25 cellular contexts compared by ENCODE assay signal in genomic region chr15:43126358-43126757, GRCh38. TPM values are rescaled to one million over a fixed set of nuclear protein-coding genes. Genes with fewer than 3 reads are reported as not detected.
DNase-seq lines count a peak whose midpoint lies in the region; ATAC-seq, FAIRE-seq and TF ChIP-seq lines count a peak whose summit lies in the region.
"Had no signal": no experiment of that assay in that cellular context is flagged by ENCODE, and none has a peak within 500 bp of the region (broad histone marks: within the 10 kb centered on the region; RNA-seq: fewer than 3 reads in every experiment).

No MANE protein-coding gene starts in this region.

- ATAC-seq in K562: no peak
- no peak for ATAC-seq in SK-N-SH treated with all-trans-retinoic acid at 6 μM for 48 hours
- ATAC-seq: A549, Panc1 had no signal

- TF ChIP-seq CTCF in 22Rv1 (IDR thresholded peaks at IDR 0.05) (no peak), K562 (IDR thresholded peaks at IDR 0.05 in 2 of 3, conservative IDR thresholded peaks at IDR 0.05 in 1 of 3; ENCODE audit: insufficient read depth in 2 of 3, low read depth in 1 of 3, low read length in 3 of 3) (no peak), adrenal gland (IDR thresholded peaks at IDR 0.05) (no peak)

- CTCF ChIA-PET in K562 (lab: Yijun Ruan, JAX; ENCODE audit: low intra/inter-chr PET ratio): no interaction called here
- CTCF ChIA-PET in CD8-positive, alpha-beta memory T cell (lab: Charles Lee): no interaction called here

- TF ChIP-seq POLR2A in GM12891 (IDR thresholded peaks at IDR 0.05; ENCODE audit: low read depth, low read length) (no peak), K562 (conservative IDR thresholded peaks at IDR 0.05) (no peak), adrenal gland (IDR thresholded peaks at IDR 0.05) (no peak)

- H3K9me3 ChIP-seq in K562 (replicated peaks; ENCODE audit: control insufficient read depth, insufficient read depth, low read depth, low read length): 0 out of 2 replicates have a peak, but pooled peaks cover 3% of the 10 kb centered on the region
- no peaks in the 10 kb centered on the region for H3K9me3 ChIP-seq in CD8-positive, alpha-beta memory T cell (ENCODE audit: low read length)
- no peaks in the 10 kb centered on the region for H3K9me3 ChIP-seq in adrenal gland (replicated peaks in 1 of 3)
- H3K9me3 ChIP-seq: A549, MG63 had no signal

- no peaks in the 10 kb centered on the region for H3K9me1 ChIP-seq in K562 (ENCODE audit: control insufficient read depth, insufficient read depth, low read length)

- H3K27me3 ChIP-seq in K562 (ENCODE audit: control insufficient read depth in 2 of 2, insufficient read depth in 2 of 2, low read length in 2 of 2) (no peaks in the 10 kb centered on the region), adrenal gland (no peaks in the 10 kb centered on the region)
- no peaks in the 10 kb centered on the region for H3K27me3 ChIP-seq in CD8-positive, alpha-beta memory T cell (ENCODE audit: insufficient read depth, low read length, poor library complexity, severe bottlenecking)
- H3K27me3 ChIP-seq: BE2C, MG63, SJCRH30 had no signal

- H3K9ac ChIP-seq in K562 (ENCODE audit: insufficient read depth in 1 of 2, low read depth in 2 of 2, low read length in 2 of 2): no peak overlapping the region

- no peaks in the 10 kb centered on the region for H3K79me2 ChIP-seq in K562 (ENCODE audit: control insufficient read depth, insufficient read depth, low read length)

- TF ChIP-seq EP300 in K562 (IDR thresholded peaks at IDR 0.05; ENCODE audit: low read length): no peak

- peaks cover 5 to 6% of the 10 kb centered on the region in 2 donors for H3K27me3 Mint-ChIP-seq in CD8-positive, alpha-beta memory T cell

- H3K36me3 Mint-ChIP-seq in CD8-positive, alpha-beta memory T cell: peaks cover 0 to 12% (median 1%) of the 10 kb centered on the region in 3 donors

- intact Hi-C loops in K562 (cut with micrococcal nuclease): no loop called here
- intact Hi-C loops in adrenal gland (cut with DNase I): no loop called here

- H3K4me2 ChIP-seq in K562 (ENCODE audit: insufficient read depth, low read length): no peak overlapping the region
- H3K4me2 ChIP-seq: A549 had no signal

- no peak for DNase-seq in GM12891 (ENCODE audit: insufficient read length, low spot score)
- peak; percentile 70 to 90 for DNase-seq in NOMO-1 (lab: John Stamatoyannopoulos, UW; ENCODE audit: unreplicated experiment in 2 of 2)
- DNase-seq in K562 (ENCODE audit: extremely low read depth in 1 of 4, low spot score in 3 of 4): no peak
- no peak for DNase-seq in CD8-positive, alpha-beta memory T cell
- no peak for DNase-seq in adrenal gland
- no peak for DNase-seq in NCI-H82 treated with DMSO at 0.1 percent for 48 hours (lab: John Stamatoyannopoulos, UW; ENCODE audit: unreplicated experiment)
- DNase-seq: BE2C; CD4-positive, alpha-beta memory T cell; DND-41; GOT3; HCEC 1CT; Kasumi-1; MG63; NCI-H1105; NCI-H1694; NCI-H2081; NCI-H2171; NCI-H526; SJCRH30 had no signal

- H3K4me3 ChIP-seq in K562 (no peak overlapping the region), adrenal gland (no peak overlapping the region)
- no peak overlapping the region for H3K4me3 ChIP-seq in CD8-positive, alpha-beta memory T cell (ENCODE audit: low read length)
- H3K4me3 ChIP-seq: A549, MG63, SJCRH30 had no signal

- H3K27ac Mint-ChIP-seq in CD8-positive, alpha-beta memory T cell: no peak overlapping the region
- H3K27ac Mint-ChIP-seq: CD4-positive, alpha-beta memory T cell; T-helper 1 cell treated with Interleukin-12 subunit alpha and Interleukin-12 subunit beta and Interleukin-4 antibody, amounts not matched to agents 30 μg/mL and 1 μg/mL, for 36 hours had no signal

- BruUV-seq in K562 (replicated peaks; lab: Mats Ljungman, UMichigan): no TSS peak

- H3K4me1 ChIP-seq in K562 (replicated peaks in 1 of 2; ENCODE audit: control insufficient read depth in 2 of 2, insufficient read depth in 2 of 2, low read length in 2 of 2): peaks cover 10 to 12% of the 10 kb centered on the region in 2 experiments; a peak in 4 of 5 replicates
- peaks cover 8% of the 10 kb centered on the region for H3K4me1 ChIP-seq in CD8-positive, alpha-beta memory T cell (ENCODE audit: insufficient read depth, low read length)
- H3K4me1 ChIP-seq in adrenal gland (replicated peaks in 1 of 2): no peaks in the 10 kb centered on the region
- H3K4me1 ChIP-seq: A549, BE2C, SJCRH30 had no signal

- H3K4me3 Mint-ChIP-seq in CD8-positive, alpha-beta memory T cell: no peak overlapping the region
- H3K4me3 Mint-ChIP-seq: CD4-positive, alpha-beta memory T cell; T-helper 1 cell treated with Interleukin-12 subunit alpha and Interleukin-12 subunit beta and Interleukin-4 antibody, amounts not matched to agents 30 μg/mL and 1 μg/mL, for 36 hours had no signal

- FAIRE-seq in GM12891 (lab: Jason Lieb, UNC) (peak; percentile 67), K562 (lab: Jason Lieb, UNC) (no peak)
- FAIRE-seq: A549, GM12892 had no signal

- no peaks in the 10 kb centered on the region for H4K20me1 ChIP-seq in K562 (replicated peaks; ENCODE audit: control insufficient read depth, insufficient read depth, low read length)

- H2AFZ ChIP-seq in K562 (ENCODE audit: low read depth, low read length): no peak overlapping the region

- H3K36me3 ChIP-seq in K562 (ENCODE audit: control insufficient read depth, insufficient read depth, low read length) (no peaks in the 10 kb centered on the region), adrenal gland (replicated peaks in 1 of 2) (no peaks in the 10 kb centered on the region)
- H3K36me3 ChIP-seq in CD8-positive, alpha-beta memory T cell (ENCODE audit: insufficient read depth, low read length): no peaks in the 10 kb centered on the region
- H3K36me3 ChIP-seq: BE2C, MG63, SJCRH30 had no signal

- H3K9me3 Mint-ChIP-seq in CD8-positive, alpha-beta memory T cell: peaks cover 2 to 5% (median 4%) of the 10 kb centered on the region in 5 donors
- H3K9me3 Mint-ChIP-seq: T-helper 1 cell treated with Interleukin-12 subunit alpha and Interleukin-12 subunit beta and Interleukin-4 antibody, amounts not matched to agents 30 μg/mL and 1 μg/mL, for 36 hours had no signal

- peaks cover 15 to 24% (median 17%) of the 10 kb centered on the region in 3 donors for H3K4me1 Mint-ChIP-seq in CD8-positive, alpha-beta memory T cell

- 49% methylated on average over 6 of the region's 6 CpGs for WGBS in K562 (ENCODE audit: insufficient coverage, low coverage, missing lambda C conversion rate)
- 75 to 86% (median 80%) methylated on average over 6 of the region's 6 CpGs for WGBS in adrenal gland, 4 donors

- no peak for TF ChIP-seq RAD21 in K562 (CRISPR knock-in tag; conservative IDR thresholded peaks at IDR 0.05 in 1 of 2, IDR thresholded peaks at IDR 0.05 in 1 of 2)

- in situ Hi-C loops in K562 (cut with MboI): no loop called here

- POLR2A ChIA-PET in K562 (lab: Yijun Ruan, JAX): no interaction called here
- POLR2A ChIA-PET in CD8-positive, alpha-beta memory T cell (lab: Charles Lee): no interaction called here

- H3K27ac ChIP-seq in 22Rv1 (peak overlapping the region; percentile 96), K562 (ENCODE audit: extremely low read depth, low read depth, low read length) (no peak overlapping the region), adrenal gland (no peak overlapping the region)
- no peak overlapping the region for H3K27ac ChIP-seq in CD8-positive, alpha-beta memory T cell (ENCODE audit: low read depth, low read length)
- H3K27ac ChIP-seq: A549, SJCRH30 had no signal

RNA-seq across cellular contexts. Expression of gene TMEM62, which starts 7.0 kb away (rescaled TPM):
- 6.9 TPM for polyA plus RNA-seq in GM12891 (2012; ENCODE audit: low read depth, missing spikeins)
- 31.6 and 73.3 TPM in 2 replicates for total RNA-seq in K562 (2011; cell fraction: chromatin; rRNA removed; ENCODE audit: low replicate concordance)
- total RNA-seq in K562 (2011; cell fraction: nucleolus; rRNA removed): 19.7 and 20.0 TPM in 2 replicates
- total RNA-seq in K562 (2011; cell fraction: nucleoplasm; rRNA removed): 36.1 and 40.1 TPM in 2 replicates
- total RNA-seq in K562 (2014; rRNA removed) (13.8 and 14.2 TPM in 2 replicates), K562 (2014; rRNA removed; fragmentation: Illumina TruSeq; extraction: Trizol) (15.7 and 19.8 TPM in 2 replicates), K562 (2015; rRNA removed; fragmentation: Illumina TruSeq; extraction: Trizol) (16.6 and 16.9 TPM in 2 replicates), K562 (2021) (10.6 and 11.9 TPM in 2 replicates), adrenal gland (10 to 100 TPM; 11.3 to 25.9 (median 18.3) TPM)
- polyA plus RNA-seq in K562 (2011; rRNA removed) (7.3 and 10.6 TPM in 2 replicates), K562 (2014; fragmentation: Illumina TruSeq; extraction: Trizol) (13.8 and 14.4 TPM in 2 replicates), K562 (2014; fragmentation: Nextera tagmentation; extraction: Ambion mirVana) (1 to 10 TPM; 4.4 to 6.6 TPM), K562 (2014; rRNA removed) (8.5 and 11.1 TPM in 2 replicates), adrenal gland (10 to 100 TPM; 17.5 to 21.9 (median 18.4) TPM)
- 4.7 and 7.6 TPM in 2 replicates for polyA plus RNA-seq in K562 (2011; cell fraction: cytosol; rRNA removed)
- 9.2 and 11.6 TPM in 2 replicates for polyA plus RNA-seq in K562 (2011; cell fraction: nucleus; rRNA removed)
- 7.0 and 9.6 TPM in 2 replicates for polyA plus RNA-seq in K562 (2012)
- polyA minus RNA-seq in K562 (2011; rRNA and poly(A)+ RNA removed): 12.9 and 17.0 TPM in 2 replicates
- 3.0 and 3.4 TPM in 2 replicates for polyA minus RNA-seq in K562 (2011; cell fraction: cytosol; rRNA and poly(A)+ RNA removed)
- polyA minus RNA-seq in K562 (2011; cell fraction: nucleus; rRNA and poly(A)+ RNA removed): 11.6 and 12.4 TPM in 2 replicates
- total RNA-seq in CD8-positive, alpha-beta memory T cell: 10 to 100 TPM; 13.2 to 18.1 TPM
- polyA plus RNA-seq in CD8-positive, alpha-beta memory T cell: 11.2 TPM

RNA-seq across cellular contexts. Expression of gene UBR1, which starts 20.5 kb away (rescaled TPM):
- polyA plus RNA-seq in GM12891 (2012; ENCODE audit: low read depth, missing spikeins): 8.3 TPM
- 44.9 and 175 TPM in 2 replicates for total RNA-seq in K562 (2011; cell fraction: chromatin; rRNA removed; ENCODE audit: low replicate concordance)
- total RNA-seq in K562 (2011; cell fraction: nucleolus; rRNA removed): 23.3 and 24.9 TPM in 2 replicates
- 47.1 and 58.6 TPM in 2 replicates for total RNA-seq in K562 (2011; cell fraction: nucleoplasm; rRNA removed)
- total RNA-seq in K562 (2014; rRNA removed) (15.3 and 20.9 TPM in 2 replicates), K562 (2014; rRNA removed; fragmentation: Illumina TruSeq; extraction: Trizol) (30.7 and 32.8 TPM in 2 replicates), K562 (2015; rRNA removed; fragmentation: Illumina TruSeq; extraction: Trizol) (23.6 and 28.6 TPM in 2 replicates), K562 (2021) (21.2 and 24.0 TPM in 2 replicates), adrenal gland (10 to 100 TPM; 15.3 to 28.7 (median 23.8) TPM)
- polyA plus RNA-seq in K562 (2011; rRNA removed) (10.6 and 15.7 TPM in 2 replicates), K562 (2014; fragmentation: Illumina TruSeq; extraction: Trizol) (10.8 and 14.2 TPM in 2 replicates), K562 (2014; fragmentation: Nextera tagmentation; extraction: Ambion mirVana) (1 to 10 TPM; 5.8 to 7.1 TPM), K562 (2014; rRNA removed) (10.8 and 11.6 TPM in 2 replicates), adrenal gland (10 to 100 TPM in 1 of 3 donors, 1 to 10 TPM in 2; 3.9 to 21.1 (median 4.5) TPM)
- polyA plus RNA-seq in K562 (2011; cell fraction: cytosol; rRNA removed): 2.7 and 4.1 TPM in 2 replicates
- 11.4 and 13.6 TPM in 2 replicates for polyA plus RNA-seq in K562 (2011; cell fraction: nucleus; rRNA removed)
- polyA plus RNA-seq in K562 (2012): 7.8 and 9.5 TPM in 2 replicates
- polyA minus RNA-seq in K562 (2011; rRNA and poly(A)+ RNA removed): 39.0 and 48.8 TPM in 2 replicates
- polyA minus RNA-seq in K562 (2011; cell fraction: cytosol; rRNA and poly(A)+ RNA removed): 16.3 and 21.1 TPM in 2 replicates
- polyA minus RNA-seq in K562 (2011; cell fraction: nucleus; rRNA and poly(A)+ RNA removed): 47.7 and 61.1 TPM in 2 replicates
- 10 to 100 TPM; 28.6 to 29.7 TPM for total RNA-seq in CD8-positive, alpha-beta memory T cell
- polyA plus RNA-seq in CD8-positive, alpha-beta memory T cell: 15.4 TPM

RNA-seq across cellular contexts. Expression of gene CCNDBP1, which starts 58.8 kb away (rescaled TPM):
- 49.6 TPM for polyA plus RNA-seq in GM12891 (2012; ENCODE audit: low read depth, missing spikeins)
- total RNA-seq in K562 (2011; cell fraction: chromatin; rRNA removed; ENCODE audit: low replicate concordance): 56.2 and 80.6 TPM in 2 replicates
- total RNA-seq in K562 (2011; cell fraction: nucleolus; rRNA removed): 40.4 and 46.3 TPM in 2 replicates
- 55.0 and 77.6 TPM in 2 replicates for total RNA-seq in K562 (2011; cell fraction: nucleoplasm; rRNA removed)
- 50.0 and 55.5 TPM in 2 replicates for total RNA-seq in K562 (2014; rRNA removed)
- 67.6 and 71.9 TPM in 2 replicates for total RNA-seq in K562 (2014; rRNA removed; fragmentation: Illumina TruSeq; extraction: Trizol)
- total RNA-seq in K562 (2015; rRNA removed; fragmentation: Illumina TruSeq; extraction: Trizol): 47.9 and 49.5 TPM in 2 replicates
- 47.9 and 49.1 TPM in 2 replicates for total RNA-seq in K562 (2021)
- 98.3 and 111 TPM in 2 replicates for polyA plus RNA-seq in K562 (2011; rRNA removed)
- polyA plus RNA-seq in K562 (2011; cell fraction: cytosol; rRNA removed): 86.8 and 107 TPM in 2 replicates
- polyA plus RNA-seq in K562 (2011; cell fraction: nucleus; rRNA removed): 58.5 and 72.4 TPM in 2 replicates
- polyA plus RNA-seq in K562 (2012): 50.4 and 99.8 TPM in 2 replicates
- 57.7 and 59.9 TPM in 2 replicates for polyA plus RNA-seq in K562 (2014; fragmentation: Illumina TruSeq; extraction: Trizol)
- 10 to 100 TPM; 37.0 to 44.7 TPM for polyA plus RNA-seq in K562 (2014; fragmentation: Nextera tagmentation; extraction: Ambion mirVana)
- polyA plus RNA-seq in K562 (2014; rRNA removed): 65.4 and 72.0 TPM in 2 replicates
- 61.5 and 64.1 TPM in 2 replicates for polyA minus RNA-seq in K562 (2011; rRNA and poly(A)+ RNA removed)
- polyA minus RNA-seq in K562 (2011; cell fraction: cytosol; rRNA and poly(A)+ RNA removed): 18.9 and 22.9 TPM in 2 replicates
- 33.1 and 51.0 TPM in 2 replicates for polyA minus RNA-seq in K562 (2011; cell fraction: nucleus; rRNA and poly(A)+ RNA removed)
- total RNA-seq in CD8-positive, alpha-beta memory T cell: 10 to 100 TPM; 61.8 to 63.2 TPM
- polyA plus RNA-seq in CD8-positive, alpha-beta memory T cell: 204 TPM
- total RNA-seq in adrenal gland: 100 to 1,000 TPM in 2 of 8 donors, 10 to 100 TPM in 6; 66.0 to 160 (median 89.8) TPM
- polyA plus RNA-seq in adrenal gland: 100 to 1,000 TPM in 1 of 3 donors, 10 to 100 TPM in 2; 34.1 to 106 (median 35.4) TPM

Comparison
In these comparisons a context has a peak if more than half of its experiments do, and no peak if none do; other contexts are left out.
1. DNase-seq: peak in NOMO-1 (2 of 2); none in GM12891 (single experiment), K562 (0 of 4), CD8-positive, alpha-beta memory T cell (0 of 5), adrenal gland (0 of 7) and NCI-H82 treated with DMSO at 0.1 percent for 48 hours (single experiment).